8 cellular contexts compared by ENCODE assay signal in the genomic region with DNA sequence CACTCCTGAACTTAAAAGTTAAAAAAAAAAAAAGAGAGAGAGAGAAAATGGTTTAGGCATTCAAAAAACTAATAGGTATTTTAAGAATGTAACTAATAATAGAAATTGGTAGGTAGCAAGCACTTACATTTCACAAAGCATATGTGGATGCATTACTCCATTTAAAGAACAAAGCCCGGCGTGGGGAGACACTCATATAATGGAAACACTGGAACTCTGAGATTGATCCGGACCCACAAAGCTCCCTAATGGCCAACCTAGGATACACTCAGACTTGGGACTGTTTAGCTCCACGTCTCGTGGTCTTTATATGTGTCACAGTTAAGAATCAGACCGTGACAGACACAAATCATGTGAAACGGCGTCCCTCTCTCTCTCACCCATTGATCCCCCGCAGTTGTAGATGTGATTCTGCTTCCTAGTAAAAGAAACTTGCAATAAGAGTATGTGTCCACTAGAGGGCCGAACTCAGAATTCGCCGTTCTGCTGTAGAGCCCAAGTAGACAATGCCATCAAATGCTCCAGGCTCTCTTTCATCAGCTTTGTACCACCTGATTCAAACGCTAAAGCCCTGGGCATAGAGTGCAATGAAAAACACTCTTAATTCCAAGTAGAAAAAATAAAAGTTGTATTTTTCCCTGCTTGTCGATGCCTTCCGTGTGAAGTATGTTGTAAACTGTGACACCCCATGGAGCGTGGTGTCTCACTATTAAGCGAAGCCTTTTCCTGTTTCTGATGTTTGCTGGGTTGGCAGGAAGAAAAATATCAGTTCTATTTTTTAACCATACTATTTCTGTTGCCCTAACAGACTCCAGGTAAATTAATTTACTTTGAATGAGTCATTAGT.
A peak's percentile ranks its signal among the peaks of the same experiment; 100 is the strongest.
DNase-seq lines count a peak whose midpoint lies in the region; ATAC-seq and TF ChIP-seq lines count a peak whose summit lies in the region.

No MANE protein-coding gene starts in this region.

- H2BK120ac ChIP-seq in mesenchymal stem cell (ENCODE audit: low read depth, low read length): no peak overlapping the region

- no peak overlapping the region for H3K23ac ChIP-seq in mesenchymal stem cell (ENCODE audit: low read length in 2 of 2)

- no peak overlapping the region for H3K14ac ChIP-seq in mesenchymal stem cell (ENCODE audit: low read length in 2 of 2)

- H2BK15ac ChIP-seq in mesenchymal stem cell (ENCODE audit: low read depth, poor library complexity, severe bottlenecking): no peak overlapping the region

- H3K9me3 Mint-ChIP-seq in endothelial cell (ENCODE audit: unreplicated experiment) (no peaks in the 10 kb centered on the region), type B pancreatic cell (no peaks in the 10 kb centered on the region)

- no peaks in the 10 kb centered on the region for H3K79me1 ChIP-seq in mesenchymal stem cell (replicated peaks; ENCODE audit: low read length, poor library complexity, severe bottlenecking)

- peak overlapping the region in 1 of 2 experiments; percentile 37 for H3K18ac ChIP-seq in mesenchymal stem cell (ENCODE audit: low read depth in 1 of 2, low read length in 2 of 2)

- H3K27me3 Mint-ChIP-seq in endothelial cell (ENCODE audit: unreplicated experiment): peaks cover 2% of the 10 kb centered on the region
- no peaks in the 10 kb centered on the region for H3K27me3 Mint-ChIP-seq in type B pancreatic cell

- H3K27me3 ChIP-seq in MM.1S (replicated peaks; ENCODE audit: insufficient read depth, low read length) (no peaks in the 10 kb centered on the region), mesenchymal stem cell (ENCODE audit: control insufficient read depth in 1 of 2, insufficient read depth in 1 of 2, low read length in 2 of 2) (no peaks in the 10 kb centered on the region)

- H3K4me3 ChIP-seq in GM12875 (ENCODE audit: low read depth, low read length) (no peak overlapping the region), MM.1S (ENCODE audit: low read length) (no peak overlapping the region), mesenchymal stem cell (ENCODE audit: insufficient read depth in 1 of 2, low read depth in 1 of 2, low read length in 2 of 2) (peak overlapping the region in 1 of 2 experiments; percentile 35)

- H2BK5ac ChIP-seq in mesenchymal stem cell (ENCODE audit: low read depth, low read length, poor library complexity, severe bottlenecking): no peak overlapping the region

- in situ Hi-C loops in SK-MEL-5 (cut with HindIII; ENCODE audit: low pct_unique_long_range_greater_than_20kb, low sequenced_read_pairs): no loop called here

- no peak overlapping the region for H3K27ac ChIP-seq in MM.1S (ENCODE audit: low read length)
- no peak overlapping the region for H3K27ac ChIP-seq in mesenchymal stem cell (ENCODE audit: low read length, poor library complexity, severe bottlenecking)

- H3K27ac Mint-ChIP-seq in endothelial cell (ENCODE audit: unreplicated experiment): no peak overlapping the region
- no peak overlapping the region for H3K27ac Mint-ChIP-seq in type B pancreatic cell

- H3K4ac ChIP-seq in mesenchymal stem cell (ENCODE audit: low read depth in 1 of 2, low read length in 2 of 2): no peak overlapping the region

- TF ChIP-seq CTCF in GM12875 (IDR thresholded peaks at IDR 0.05; ENCODE audit: borderline replicate concordance, insufficient read depth, low read depth, low read length) (peak; percentile 78), MM.1S (IDR thresholded peaks at IDR 0.05; ENCODE audit: low read length) (peak; percentile 91), endothelial cell (IDR thresholded peaks at IDR 0.05; ENCODE audit: unreplicated experiment) (peak; percentile 94), type B pancreatic cell (conservative IDR thresholded peaks at IDR 0.05) (peak; percentile 89)

- no peaks in the 10 kb centered on the region for H4K20me1 ChIP-seq in MM.1S (ENCODE audit: insufficient read depth, low read length)

- no peak overlapping the region for H3K4me3 Mint-ChIP-seq in endothelial cell (ENCODE audit: unreplicated experiment)
- peak overlapping the region; percentile 83 for H3K4me3 Mint-ChIP-seq in type B pancreatic cell

- H3K9me2 ChIP-seq in MM.1S (replicated peaks; ENCODE audit: insufficient read depth, low read length): no peaks in the 10 kb centered on the region

- H3K36me3 ChIP-seq in MM.1S (replicated peaks; ENCODE audit: insufficient read depth, low read length) (no peaks in the 10 kb centered on the region), mesenchymal stem cell (ENCODE audit: control insufficient read depth in 1 of 2, insufficient read depth in 2 of 2, low read depth in 1 of 2, low read length in 2 of 2) (no peaks in the 10 kb centered on the region)

- no peaks in the 10 kb centered on the region for H3K36me3 Mint-ChIP-seq in endothelial cell (ENCODE audit: low read depth, unreplicated experiment)
- no peaks in the 10 kb centered on the region for H3K36me3 Mint-ChIP-seq in type B pancreatic cell

- H2AFZ ChIP-seq in MM.1S (ENCODE audit: low read length): peak overlapping the region; percentile 17; the same call in 1 of the 2 replicates
- no peak overlapping the region for H2AFZ ChIP-seq in mesenchymal stem cell (ENCODE audit: low read depth, low read length)

- no peak overlapping the region for H2AK5ac ChIP-seq in mesenchymal stem cell (ENCODE audit: low read length, severe bottlenecking)

- no peaks in the 10 kb centered on the region for H3K79me2 ChIP-seq in MM.1S (ENCODE audit: low read length)

- WGBS in mesenchymal stem cell: 36% methylated on average over 15 of the region's 17 CpGs

- H3K9me3 ChIP-seq in MM.1S (replicated peaks; ENCODE audit: insufficient read depth, low read length) (no peaks in the 10 kb centered on the region), mesenchymal stem cell (ENCODE audit: control insufficient read depth, low read length) (no peaks in the 10 kb centered on the region)

- no peaks in the 10 kb centered on the region for H3K4me1 Mint-ChIP-seq in endothelial cell (ENCODE audit: unreplicated experiment)
- H3K4me1 Mint-ChIP-seq in type B pancreatic cell (ENCODE audit: unreplicated experiment): peaks cover 6% of the 10 kb centered on the region

- H3F3A ChIP-seq in MM.1S (ENCODE audit: insufficient read depth, low read length): no peaks in the 10 kb centered on the region

- H3K4me1 ChIP-seq in MM.1S (ENCODE audit: low read length) (peaks cover 4% of the 10 kb centered on the region), mesenchymal stem cell (ENCODE audit: control insufficient read depth, insufficient read depth, low read depth, low read length) (no peaks in the 10 kb centered on the region)

- ATAC-seq in HG02588 (IDR thresholded peaks at IDR 0.05; ENCODE audit: unreplicated experiment): peak; percentile 91

- H3K4me2 ChIP-seq in MM.1S (ENCODE audit: low read depth, low read length) (peak overlapping the region; percentile 4; the same call in 1 of the 2 replicates), mesenchymal stem cell (ENCODE audit: low read length, poor library complexity, severe bottlenecking) (peak overlapping the region; percentile 79)

- no peak overlapping the region for H4K91ac ChIP-seq in mesenchymal stem cell (ENCODE audit: low read length)

- peak overlapping the region; percentile 60 for H4K8ac ChIP-seq in mesenchymal stem cell (ENCODE audit: low read length)

- H3K9ac ChIP-seq in MM.1S (ENCODE audit: low read length): no peak overlapping the region
- H3K9ac ChIP-seq in mesenchymal stem cell (ENCODE audit: low read length): peak overlapping the region; percentile 29

- DNase-seq in AG20443 (ENCODE audit: low spot score) (peak; percentile 68), MM.1S (peak; percentile 79), SK-MEL-5 (ENCODE audit: low read depth, low spot score) (peak; percentile 85), endothelial cell (ENCODE audit: low spot score) (peak; percentile 51), mesenchymal stem cell (peak; percentile 72), type B pancreatic cell (ENCODE audit: extremely low spot score, unreplicated experiment) (no peak)

- peak overlapping the region; percentile 63 to 75 for H2BK12ac ChIP-seq in mesenchymal stem cell (ENCODE audit: low read length in 2 of 2)
